8 cellular contexts compared by ENCODE assay signal in genomic region chr16:17470002-17470870, GRCh38. TPM values are rescaled to one million over a fixed set of nuclear protein-coding genes. Genes with fewer than 3 reads are reported as not detected.
A peak's percentile ranks its signal among the peaks of the same experiment; 100 is the strongest.
DNase-seq lines count a peak whose midpoint lies in the region; ATAC-seq and TF ChIP-seq lines count a peak whose summit lies in the region.

No MANE protein-coding gene starts in this region.

- no peaks in the 10 kb centered on the region for H3F3A ChIP-seq in PC-9 (ENCODE audit: insufficient read depth, low read depth)

- no peaks in the 10 kb centered on the region for H3K27me3 ChIP-seq in CD8-positive, alpha-beta T cell (ENCODE audit: insufficient read depth, low read length)
- H3K27me3 ChIP-seq in adipocyte (replicated peaks; ENCODE audit: control insufficient read depth, insufficient read depth, low read length) = no peaks in the 10 kb centered on the region
- H3K27me3 ChIP-seq in iPS-18a (ENCODE audit: control insufficient read depth, insufficient read depth, low read length) = peaks cover 34% of the 10 kb centered on the region
- H3K27me3 ChIP-seq in PC-9 (ENCODE audit: insufficient read depth, low read depth) = peaks cover 23% of the 10 kb centered on the region

- H3K4me1 ChIP-seq in CD8-positive, alpha-beta T cell (ENCODE audit: insufficient read depth, low read length) = peaks cover 40% of the 10 kb centered on the region
- H3K4me1 ChIP-seq in adipocyte (ENCODE audit: control insufficient read depth, insufficient read depth, low read length) = peaks cover 42% of the 10 kb centered on the region
- peaks cover 46% of the 10 kb centered on the region for H3K4me1 ChIP-seq in iPS-18a (ENCODE audit: control insufficient read depth, low read depth, low read length)
- no peaks in the 10 kb centered on the region for H3K4me1 ChIP-seq in PC-9 (replicated peaks; ENCODE audit: insufficient read depth)

- intact Hi-C loops in CD8-positive, alpha-beta T cell (cut with DNase I, micrococcal nuclease) = loop anchor here (2.0 to 10.0 kb wide), 5 partner anchors 53 to 455 kb away; no protein-coding TSS in a partner anchor
- intact Hi-C loops in PC-9 (cut with micrococcal nuclease; ENCODE audit: unreplicated experiment) = no loop called here

- H4K20me1 ChIP-seq in PC-9 (ENCODE audit: insufficient read depth) = no peaks in the 10 kb centered on the region

- H3K4me2 ChIP-seq in PC-9 = no peak overlapping the region

- H3K9me3 Mint-ChIP-seq in CD8-positive, alpha-beta T cell = no peaks in the 10 kb centered on the region

- H3K27ac ChIP-seq in CD8-positive, alpha-beta T cell (ENCODE audit: low read depth, low read length) = peak overlapping the region; percentile 36
- no peak overlapping the region for H3K27ac ChIP-seq in iPS-18a (ENCODE audit: low read length)
- H3K27ac ChIP-seq in PC-9 = no peak overlapping the region

- peak overlapping the region; percentile 93 for H3K4me3 Mint-ChIP-seq in CD8-positive, alpha-beta T cell

- H3K4me1 Mint-ChIP-seq in CD8-positive, alpha-beta T cell (ENCODE audit: low read depth) = peaks cover 51% of the 10 kb centered on the region

- peak; percentile 52 for ATAC-seq in CD8-positive, alpha-beta T cell

- no peaks in the 10 kb centered on the region for H3K36me3 ChIP-seq in CD8-positive, alpha-beta T cell (ENCODE audit: insufficient read depth, low read length)
- peaks cover 10% of the 10 kb centered on the region for H3K36me3 ChIP-seq in adipocyte (ENCODE audit: control insufficient read depth, insufficient read depth, low read length, severe bottlenecking)
- no peaks in the 10 kb centered on the region for H3K36me3 ChIP-seq in iPS-18a (ENCODE audit: control insufficient read depth, low read depth, low read length)
- no peaks in the 10 kb centered on the region for H3K36me3 ChIP-seq in PC-9 (ENCODE audit: low read depth)

- peaks cover 11% of the 10 kb centered on the region for H3K36me3 Mint-ChIP-seq in CD8-positive, alpha-beta T cell

- TF ChIP-seq CTCF in CD8-positive, alpha-beta T cell (IDR thresholded peaks at IDR 0.05) = no peak
- TF ChIP-seq CTCF in PC-9 (conservative IDR thresholded peaks at IDR 0.05) = no peak

- POLR2A ChIA-PET in CD8-positive, alpha-beta T cell (lab: Charles Lee) = interaction anchor here (1.0 to 1.2 kb wide), 2 partner anchors 101 to 169 kb away, joined by 3 read pairs; no protein-coding TSS in a partner anchor
- POLR2A ChIA-PET in PC-9 (lab: Charles Lee; ENCODE audit: unreplicated experiment) = no interaction called here

- H3K9me3 ChIP-seq in CD8-positive, alpha-beta T cell (ENCODE audit: low read length) = no peaks in the 10 kb centered on the region
- H3K9me3 ChIP-seq in adipocyte (ENCODE audit: control insufficient read depth, low read length) = no peaks in the 10 kb centered on the region
- no peaks in the 10 kb centered on the region for H3K9me3 ChIP-seq in iPS-18a (ENCODE audit: control insufficient read depth, low read depth, low read length)
- H3K9me3 ChIP-seq in PC-9 (ENCODE audit: insufficient read depth, low read depth) = no peaks in the 10 kb centered on the region

- H3K79me2 ChIP-seq in PC-9 (ENCODE audit: low read depth) = no peaks in the 10 kb centered on the region

- peak overlapping the region; percentile 70 for H3K4me3 ChIP-seq in CD8-positive, alpha-beta T cell (ENCODE audit: low read depth, low read length)
- H3K4me3 ChIP-seq in adipocyte (ENCODE audit: low read length) (peak overlapping the region; percentile 87), iPS-18a (ENCODE audit: low read length) (peak overlapping the region; percentile 53), PC-9 (no peak overlapping the region)

- no TSS peak for BruUV-seq in PC-9 (replicated peaks; lab: Mats Ljungman, UMichigan)

- no peaks in the 10 kb centered on the region for H3K9me2 ChIP-seq in PC-9 (ENCODE audit: insufficient read depth)

- no peaks in the 10 kb centered on the region for H3K27me3 Mint-ChIP-seq in CD8-positive, alpha-beta T cell (ENCODE audit: low read depth)

- DNase-seq in CD8-positive, alpha-beta T cell = peak in 4 of 7 experiments; percentile 43 to 67 (median 47)
- DNase-seq in NCI-H69 (lab: John Stamatoyannopoulos, UW) (peak; percentile 51), adipocyte (ENCODE audit: low read depth) (peak; percentile 66), PC-9 (no peak), NOMO-1 treated with DMSO at 0.1 percent for 48 hours (lab: John Stamatoyannopoulos, UW; ENCODE audit: unreplicated experiment) (no peak), 8988T (no peak)
- DNase-seq in stimulated activated CD4-positive, alpha-beta T cell treated with anti-CD3 and anti-CD28 coated beads, Interleukin-15, amount 100 ng/mL, for 24 hours = peak; percentile 56

- CTCF ChIA-PET in CD8-positive, alpha-beta T cell (lab: Charles Lee) = interaction anchor here (0.8 to 1.6 kb wide), 8 partner anchors 21 to 276 kb away, joined by 3 to 9 read pairs (median 4); no protein-coding TSS in a partner anchor
- CTCF ChIA-PET in PC-9 (lab: Charles Lee) = no interaction called here

- H3K27ac Mint-ChIP-seq in CD8-positive, alpha-beta T cell = peak overlapping the region; percentile 92

- H2AFZ ChIP-seq in PC-9 = no peak overlapping the region

- peak overlapping the region; percentile 87 for H3K9ac ChIP-seq in adipocyte (ENCODE audit: low read length)
- H3K9ac ChIP-seq in iPS-18a (ENCODE audit: low read length) = peak overlapping the region; percentile 29

RNA-seq across cellular contexts. Expression of gene XYLT1, which starts 0.5 kb away (rescaled TPM):
- 10 to 100 TPM; 14.1 to 16.1 TPM for total RNA-seq in CD8-positive, alpha-beta T cell
- total RNA-seq in PC-9 (2021) = 1.3 and 1.7 TPM in 2 replicates

Comparison
In these comparisons a context has a peak if more than half of its experiments do, and no peak if none do; other contexts are left out.
1. DNase-seq: peak in CD8-positive, alpha-beta T cell (4 of 7), NCI-H69 (single experiment), adipocyte (single experiment) and stimulated activated CD4-positive, alpha-beta T cell treated with anti-CD3 and anti-CD28 coated beads, Interleukin-15, amount 100 ng/mL, for 24 hours (single experiment); none in PC-9 (0 of 2), NOMO-1 treated with DMSO at 0.1 percent for 48 hours (single experiment) and 8988T (single experiment).